ENCODE assay signal across 23 cellular contexts in genomic region chr10:15315286-15315685, GRCh38. TPM values are rescaled to one million over a fixed set of nuclear protein-coding genes. Genes with fewer than 3 reads are reported as not detected.
DNase-seq lines count a peak whose midpoint lies in the region; ATAC-seq and TF ChIP-seq lines count a peak whose summit lies in the region.
"Had no signal": no experiment of that assay in that cellular context is flagged by ENCODE, and none has a peak within 500 bp of the region (broad histone marks: within the 10 kb centered on the region; RNA-seq: fewer than 3 reads in every experiment).

No MANE protein-coding gene starts in this region.

- no peak overlapping the region for H3K4me3 ChIP-seq in HAP-1
- no peak overlapping the region for H3K4me3 ChIP-seq in hepatocyte
- H3K4me3 ChIP-seq: A549 had no signal

- WGBS in hepatocyte (ENCODE audit: low lambda C conversion rate, missing lambda C conversion rate), result 77% methylated on average over 8 of the region's 8 CpGs

- peak overlapping the region; percentile 3 for H3K4me2 ChIP-seq in hepatocyte
- H3K4me2 ChIP-seq: A549, KMS-11 had no signal

- H2AFZ ChIP-seq in hepatocyte, result no peak overlapping the region

- H3K27me3 ChIP-seq in HAP-1 (ENCODE audit: low read depth) (no peaks in the 10 kb centered on the region), hepatocyte (no peaks in the 10 kb centered on the region)

- peak overlapping the region; percentile 2 for H3K27ac ChIP-seq in caudate nucleus (ENCODE audit: low read depth, low read length)
- peak overlapping the region; percentile 11 for H3K27ac ChIP-seq in hepatocyte
- peak overlapping the region; percentile 92 for H3K27ac ChIP-seq in temporal lobe (ENCODE audit: low read depth, low read length)
- H3K27ac ChIP-seq: A549, KMS-11 had no signal

- no peaks in the 10 kb centered on the region for H3K36me3 ChIP-seq in HAP-1 (replicated peaks)
- H3K36me3 ChIP-seq in hepatocyte (replicated peaks; ENCODE audit: insufficient read depth, low read depth), result no peaks in the 10 kb centered on the region

- in situ Hi-C loops in HAP-1 (cut with MboI; ENCODE audit: low sequenced_read_pairs), result no loop called here

- peaks cover 32% of the 10 kb centered on the region for H3K79me2 ChIP-seq in hepatocyte

- H4K20me1 ChIP-seq in hepatocyte (ENCODE audit: insufficient read depth, poor library complexity, severe bottlenecking), result no peaks in the 10 kb centered on the region

- H3K4me1 ChIP-seq in HAP-1, result peaks cover 11% of the 10 kb centered on the region
- peaks cover 30% of the 10 kb centered on the region for H3K4me1 ChIP-seq in hepatocyte (ENCODE audit: insufficient read depth)
- H3K4me1 ChIP-seq: A549, Caco-2 had no signal

- H3K9me3 ChIP-seq in HAP-1, result no peaks in the 10 kb centered on the region
- no peaks in the 10 kb centered on the region for H3K9me3 ChIP-seq in hepatocyte (ENCODE audit: low read depth)
- H3K9me3 ChIP-seq: A549, Caco-2 had no signal

- no peak for ATAC-seq in GM19397 (IDR thresholded peaks at IDR 0.05; ENCODE audit: unreplicated experiment)
- ATAC-seq: A549; CD8-positive, alpha-beta T cell had no signal

- no peaks in the 10 kb centered on the region for H3K9me2 ChIP-seq in hepatocyte (replicated peaks; ENCODE audit: insufficient read depth)

- TF ChIP-seq CTCF in hepatocyte (IDR thresholded peaks at IDR 0.05; ENCODE audit: poor library complexity), result no peak

- DNase-seq in HAP-1 (ENCODE audit: low spot score in 2 of 2) (peak; percentile 58 to 78), caudate nucleus (lab: John Stamatoyannopoulos, UW) (no peak), hepatocyte (ENCODE audit: low spot score) (no peak), NCI-H2029 treated with DMSO at 0.1 percent for 48 hours (lab: John Stamatoyannopoulos, UW) (no peak), iPS-NIHi11 (ENCODE audit: low spot score) (no peak)
- DNase-seq: Caco-2; CD8-positive, alpha-beta T cell; DMS79 treated with DMSO at 0.1 percent for 48 hours; GF-D8; IMR-90; NCI-H1092; NCI-H1417 treated with DMSO at 0.1 percent for 48 hours; NCI-H1694 treated with DMSO at 0.1 percent for 48 hours; NCI-H2171 treated with DMSO at 0.1 percent for 48 hours; NCI-H345; NCI-H524; NCI-H748 treated with DMSO at 0.1 percent for 48 hours; Right ventricle myocardium superior; RPMI8226 had no signal

RNA-seq across cellular contexts. Expression of gene FAM171A1, which starts 55.8 kb away (rescaled TPM):
- 20.5 and 24.4 TPM in 2 replicates for total RNA-seq in hepatocyte
- 29.5 and 32.3 TPM in 2 replicates for polyA plus RNA-seq in hepatocyte
- 30.7 TPM for total RNA-seq in temporal lobe

Comparison
In these comparisons a context has a peak if more than half of its experiments do, and no peak if none do; other contexts are left out.
1. DNase-seq: peak in HAP-1 (2 of 2); none in caudate nucleus (0 of 61), hepatocyte (single experiment), NCI-H2029 treated with DMSO at 0.1 percent for 48 hours (single experiment) and iPS-NIHi11 (single experiment).
2. H3K27ac ChIP-seq: peak in every context shown above with its lines; median percentile 92 in temporal lobe; 11 in hepatocyte; 2 in caudate nucleus.